8 cellular contexts compared by ENCODE assay signal in genomic region chr10:11757820-11758463, GRCh38. TPM values are rescaled to one million over a fixed set of nuclear protein-coding genes. Genes with fewer than 3 reads are reported as not detected.
DNase-seq lines count a peak whose midpoint lies in the region; ATAC-seq and TF ChIP-seq lines count a peak whose summit lies in the region.

No MANE protein-coding gene starts in this region.

- DNase-seq in EH (ENCODE audit: low read depth) (peak; percentile 78), RPMI7951 (ENCODE audit: low read depth) (peak; percentile 61), foreskin fibroblast (peak; percentile 72 to 92), occipital lobe (lab: John Stamatoyannopoulos, UW) (peak; percentile 39)
- DNase-seq in Jurkat, Clone E6-1 (ENCODE audit: low read depth, low spot score): peak; percentile 80
- DNase-seq in activated T-helper 2 cell treated with anti-CD3 and anti-CD28 coated beads, Interferon-gamma antibody, Interleukin-2, Interleukin-4, amounts not matched to agents 10 μg/mL and 5 μg/mL and 100 μg/mL, durations not matched to agents 14 hours and 24 hours and 36 hours (ENCODE audit: low spot score): peak; percentile 70

- peak; percentile 96 for ATAC-seq in GM21717 (IDR thresholded peaks at IDR 0.05; ENCODE audit: unreplicated experiment)

- H3K4me1 Mint-ChIP-seq in activated T-helper 2 cell treated with anti-CD3 and anti-CD28 coated beads, Interferon-gamma antibody, Interleukin-2, Interleukin-4, amounts not matched to agents 10 μg/mL and 5 μg/mL and 100 μg/mL, durations not matched to agents 14 hours and 24 hours and 36 hours (ENCODE audit: low read depth): peaks cover 1% of the 10 kb centered on the region

- peaks cover 9 to 38% (median 25%) of the 10 kb centered on the region in 5 donors for H3K4me1 ChIP-seq in subcutaneous abdominal adipose tissue (ENCODE audit: control insufficient read depth in 5 of 5, insufficient read depth in 5 of 5, low read length in 5 of 5)

- no peaks in the 10 kb centered on the region for H3K9me3 ChIP-seq in subcutaneous abdominal adipose tissue (ENCODE audit: control insufficient read depth in 5 of 5, low read length in 5 of 5)

- peaks cover 7% of the 10 kb centered on the region for H3K27me3 Mint-ChIP-seq in activated T-helper 2 cell treated with anti-CD3 and anti-CD28 coated beads, Interferon-gamma antibody, Interleukin-2, Interleukin-4, amounts not matched to agents 10 μg/mL and 5 μg/mL and 100 μg/mL, durations not matched to agents 14 hours and 24 hours and 36 hours (ENCODE audit: low read depth)

- peak; percentile 98 for TF ChIP-seq CTCF in foreskin fibroblast (IDR thresholded peaks at IDR 0.05; ENCODE audit: low read depth, low read length)

- intact Hi-C loops in activated T-helper 2 cell treated with anti-CD3 and anti-CD28 coated beads, Interferon-gamma antibody, Interleukin-2, Interleukin-4, amounts not matched to agents 10 μg/mL and 5 μg/mL and 100 μg/mL, durations not matched to agents 14 hours and 24 hours and 36 hours (cut with micrococcal nuclease): loop anchor here (1.0 to 10.0 kb wide), 2 partner anchors 153 to 243 kb away; no protein-coding TSS in a partner anchor

- H3K36me3 Mint-ChIP-seq in activated T-helper 2 cell treated with anti-CD3 and anti-CD28 coated beads, Interferon-gamma antibody, Interleukin-2, Interleukin-4, amounts not matched to agents 10 μg/mL and 5 μg/mL and 100 μg/mL, durations not matched to agents 14 hours and 24 hours and 36 hours (ENCODE audit: low read depth): no peaks in the 10 kb centered on the region

- no peak overlapping the region for H3K27ac Mint-ChIP-seq in activated T-helper 2 cell treated with anti-CD3 and anti-CD28 coated beads, Interferon-gamma antibody, Interleukin-2, Interleukin-4, amounts not matched to agents 10 μg/mL and 5 μg/mL and 100 μg/mL, durations not matched to agents 14 hours and 24 hours and 36 hours

- peak overlapping the region; percentile 85 for H3K27ac ChIP-seq in subcutaneous abdominal adipose tissue (ENCODE audit: low read depth, low read length)

- no peaks in the 10 kb centered on the region for H3K27me3 ChIP-seq in subcutaneous abdominal adipose tissue (ENCODE audit: control insufficient read depth in 5 of 5, insufficient read depth in 4 of 5, low read length in 5 of 5)

- no peaks in the 10 kb centered on the region for H3K9me3 Mint-ChIP-seq in activated T-helper 2 cell treated with anti-CD3 and anti-CD28 coated beads, Interferon-gamma antibody, Interleukin-2, Interleukin-4, amounts not matched to agents 10 μg/mL and 5 μg/mL and 100 μg/mL, durations not matched to agents 14 hours and 24 hours and 36 hours

- H3K4me3 Mint-ChIP-seq in activated T-helper 2 cell treated with anti-CD3 and anti-CD28 coated beads, Interferon-gamma antibody, Interleukin-2, Interleukin-4, amounts not matched to agents 10 μg/mL and 5 μg/mL and 100 μg/mL, durations not matched to agents 14 hours and 24 hours and 36 hours (ENCODE audit: low read depth): no peak overlapping the region

- H3K9ac ChIP-seq in subcutaneous abdominal adipose tissue (ENCODE audit: low read length in 5 of 5): peak overlapping the region in 1 of 5 donors; percentile 82

- no peak overlapping the region for H3K4me3 ChIP-seq in Jurkat, Clone E6-1 (ENCODE audit: low read length)
- H3K4me3 ChIP-seq in foreskin fibroblast (ENCODE audit: low read depth in 1 of 2, low read length in 2 of 2) (no peak overlapping the region), subcutaneous abdominal adipose tissue (ENCODE audit: low read depth in 1 of 5, low read length in 5 of 5) (no peak overlapping the region)

- peaks cover 10 to 45% (median 32%) of the 10 kb centered on the region in 5 donors for H3K36me3 ChIP-seq in subcutaneous abdominal adipose tissue (ENCODE audit: control insufficient read depth in 5 of 5, insufficient read depth in 5 of 5, low read length in 5 of 5)

RNA-seq across cellular contexts. Expression of gene ECHDC3, which starts 15.8 kb away (rescaled TPM):
- polyA plus RNA-seq in Jurkat, Clone E6-1 (2012; ENCODE audit: insufficient read depth, insufficient read length): not detected
- total RNA-seq in RPMI7951 (2014; rRNA removed; shearing (Covaris generic)): 8.2 and 10.7 TPM in 2 replicates
- total RNA-seq in activated T-helper 2 cell treated with anti-CD3 and anti-CD28 coated beads, Interferon-gamma antibody, Interleukin-2, Interleukin-4, amounts not matched to agents 10 μg/mL and 5 μg/mL and 100 μg/mL, durations not matched to agents 14 hours and 24 hours and 36 hours: 0.23 TPM in 1 of 2 replicates, not detected in the other
- 5.6 TPM for total RNA-seq in occipital lobe
